Comparison of ENCODE assay signal across 1 cellular context in the genomic region with DNA sequence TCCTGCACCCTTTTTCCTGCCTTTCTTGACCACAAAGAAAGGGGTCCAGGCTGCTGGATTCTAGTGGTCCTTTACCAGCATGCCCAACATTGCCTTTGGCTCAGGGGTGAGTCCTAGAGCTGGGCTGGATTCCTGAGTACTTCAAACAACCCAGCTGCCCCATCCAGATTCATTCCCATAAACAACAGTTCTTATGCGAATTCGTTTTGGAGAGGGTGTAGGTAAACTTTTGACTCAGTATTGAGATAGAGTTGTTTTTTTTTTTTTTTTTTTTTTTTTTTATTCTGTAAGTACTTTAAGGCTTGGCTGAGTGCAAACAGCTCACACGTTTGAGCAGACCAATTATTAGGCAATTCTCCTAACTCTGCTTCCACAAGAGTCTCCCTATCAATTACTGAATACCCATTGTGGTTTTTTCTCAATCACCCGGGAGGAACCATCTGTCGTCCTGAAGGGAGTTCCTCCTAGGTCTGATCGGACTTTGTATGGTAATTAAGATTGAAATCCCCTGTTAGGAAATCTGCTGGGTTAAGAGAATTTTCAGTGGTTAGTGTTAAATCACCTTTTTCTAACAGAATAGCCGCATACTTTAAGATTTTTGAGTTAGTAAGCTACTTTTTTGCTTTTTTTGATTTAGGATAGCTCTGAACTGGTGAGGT. TPM values are rescaled to one million over a fixed set of nuclear protein-coding genes. Genes with fewer than 3 reads are reported as not detected.
"Had no signal": no experiment of that assay in that cellular context is flagged by ENCODE, and none has a peak within 500 bp of the region (broad histone marks: within the 10 kb centered on the region; RNA-seq: fewer than 3 reads in every experiment).

No MANE protein-coding gene starts in this region.

RNA-seq across cellular contexts. Expression of gene MUC15, which starts 23.3 kb away (rescaled TPM):
- polyA plus RNA-seq: IMR-90 had no signal
